In the genomic region with DNA sequence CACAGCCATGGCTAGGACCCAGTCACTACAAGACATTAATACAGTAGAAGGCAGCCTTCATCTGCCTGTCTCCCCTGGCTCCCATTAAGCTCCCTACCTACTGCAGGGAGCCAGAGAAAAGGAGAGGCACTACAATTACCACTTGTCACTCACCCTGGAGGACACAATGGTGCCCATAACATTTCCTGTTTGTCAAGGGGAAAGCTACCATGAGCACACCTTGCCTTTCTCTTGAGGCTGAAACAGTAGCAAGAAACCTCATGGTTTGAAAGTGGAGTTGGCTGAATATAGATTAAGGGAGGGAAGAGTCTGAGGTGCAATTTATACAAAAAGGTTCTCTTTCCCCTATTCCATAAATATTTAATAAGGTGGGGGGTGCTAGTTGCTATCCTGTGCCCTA, we compare ENCODE assay signal across 22 cellular contexts. TPM values are rescaled to one million over a fixed set of nuclear protein-coding genes. Genes with fewer than 3 reads are reported as not detected.
DNase-seq lines count a peak whose midpoint lies in the region; ATAC-seq and TF ChIP-seq lines count a peak whose summit lies in the region.
"Had no signal": no experiment of that assay in that cellular context is flagged by ENCODE, and none has a peak within 500 bp of the region (broad histone marks: within the 10 kb centered on the region; RNA-seq: fewer than 3 reads in every experiment).

No MANE protein-coding gene starts in this region.

- no peak overlapping the region for H2BK15ac ChIP-seq in mesendoderm (replicated peaks; ENCODE audit: low read depth)

- H4K5ac ChIP-seq in mesendoderm (ENCODE audit: low read length), result no peak overlapping the region

- no peak overlapping the region for H3K56ac ChIP-seq in mesendoderm (ENCODE audit: low read length)

- no peaks in the 10 kb centered on the region for H3K79me2 ChIP-seq in mesendoderm (ENCODE audit: control insufficient read depth, insufficient read depth, low read length)

- H3K36me3 Mint-ChIP-seq in naive thymus-derived CD4-positive, alpha-beta T cell, result peaks cover 4 to 70% (median 56%) of the 10 kb centered on the region in 5 donors

- no peak for TF ChIP-seq POLR2A in adrenal gland (IDR thresholded peaks at IDR 0.05)

- TF ChIP-seq CTCF in HEK293 (tag by site-specific recombination; IDR thresholded peaks at IDR 0.05) (no peak), adrenal gland (IDR thresholded peaks at IDR 0.05) (no peak)

- H3K27me3 Mint-ChIP-seq in naive thymus-derived CD4-positive, alpha-beta T cell, result no peaks in the 10 kb centered on the region

- CTCF ChIA-PET in HEK293 (lab: Yijun Ruan, JAX), result interaction anchor here (0.6 to 2.0 kb wide), 4 partner anchors 12 to 947 kb away, joined by 3 to 5 read pairs (median 4); no protein-coding TSS in a partner anchor
- CTCF ChIA-PET in naive thymus-derived CD4-positive, alpha-beta T cell (lab: Charles Lee), result interaction anchor here (0.5 to 1.1 kb wide), 3 partner anchors 35 to 75 kb away, joined by 3 to 6 read pairs (median 4); a partner anchor contains a TSS

- DNase-seq in NCI-H748 (lab: John Stamatoyannopoulos, UW; ENCODE audit: unreplicated experiment) (peak; percentile 10), NCI-H748 treated with DMSO at 0.1 percent for 48 hours (lab: John Stamatoyannopoulos, UW) (no peak), NCI-H510A treated with DMSO at 0.1 percent for 48 hours (lab: John Stamatoyannopoulos, UW) (peak; percentile 91), NCI-H82 (lab: John Stamatoyannopoulos, UW) (no peak), mesendoderm (no peak), adrenal gland (no peak)
- no peak for DNase-seq in naive thymus-derived CD4-positive, alpha-beta T cell
- DNase-seq: activated CD4-positive, CD25-positive, alpha-beta regulatory T cell; activated effector memory CD4-positive, alpha-beta T cell treated with Interleukin-2 at 50 U/mL for 16 hours; DMS79; effector memory CD4-positive, alpha-beta T cell; H9; NCI-H1436; NCI-H526 treated with DMSO at 0.1 percent for 48 hours; stimulated activated CD4-positive, alpha-beta T cell treated with anti-CD3 and anti-CD28 coated beads, Interleukin-12 subunit alpha, Interleukin-12 subunit beta, amount 100 ng/mL, for 4 hours; T-helper 9 cell; testis had no signal

- H2BK120ac ChIP-seq in mesendoderm (ENCODE audit: low read depth, low read length), result no peak overlapping the region

- no peak overlapping the region for H4K8ac ChIP-seq in mesendoderm (ENCODE audit: low read depth, low read length)

- no peak overlapping the region for H3K4ac ChIP-seq in mesendoderm (ENCODE audit: low read depth, low read length)

- H3K4me1 ChIP-seq in HEK293 (ENCODE audit: control insufficient read depth, insufficient read depth, low read length) (no peaks in the 10 kb centered on the region), mesendoderm (ENCODE audit: control insufficient read depth, low read depth, low read length) (no peaks in the 10 kb centered on the region), adrenal gland (replicated peaks in 1 of 2) (no peaks in the 10 kb centered on the region)
- peaks cover 8 to 25% of the 10 kb centered on the region in 2 donors for H3K4me1 ChIP-seq in naive thymus-derived CD4-positive, alpha-beta T cell (ENCODE audit: control insufficient read depth in 2 of 2, insufficient read depth in 2 of 2, low read length in 2 of 2)
- H3K4me1 ChIP-seq: right atrium auricular region, testis had no signal

- H3K9me3 Mint-ChIP-seq in naive thymus-derived CD4-positive, alpha-beta T cell, result no peaks in the 10 kb centered on the region
- H3K9me3 Mint-ChIP-seq: H9 had no signal

- H3K27ac ChIP-seq in HEK293 (ENCODE audit: extremely low read depth, low read depth, low read length) (no peak overlapping the region), mesendoderm (ENCODE audit: low read depth, low read length) (no peak overlapping the region), adrenal gland (no peak overlapping the region)
- H3K27ac ChIP-seq in naive thymus-derived CD4-positive, alpha-beta T cell (ENCODE audit: low read depth, low read length), result peak overlapping the region; percentile 11
- H3K27ac ChIP-seq: BLaER1 treated with 17β-estradiol and CSF1 and Interleukin-3, amounts not matched to agents 10 nM and 100 nM; right atrium auricular region; SK-N-MC; testis had no signal

- H3K4me3 ChIP-seq in HEK293 (ENCODE audit: low read depth, low read length), result no peak overlapping the region
- no peak overlapping the region for H3K4me3 ChIP-seq in naive thymus-derived CD4-positive, alpha-beta T cell (ENCODE audit: low read length)
- H3K4me3 ChIP-seq in mesendoderm (ENCODE audit: low read length), result no peak overlapping the region
- no peak overlapping the region for H3K4me3 ChIP-seq in adrenal gland
- H3K4me3 ChIP-seq: BLaER1 treated with 17β-estradiol and CSF1 and Interleukin-3, amounts not matched to agents 10 nM and 100 nM; right atrium auricular region; SK-N-MC; testis had no signal

- no peak overlapping the region for H3K4me2 ChIP-seq in mesendoderm (ENCODE audit: low read length)
- H3K4me2 ChIP-seq: BLaER1 treated with 17β-estradiol and CSF1 and Interleukin-3, amounts not matched to agents 10 nM and 100 nM had no signal

- peaks cover 20 to 78% of the 10 kb centered on the region in 2 experiments for H3K36me3 ChIP-seq in HEK293 (ENCODE audit: control insufficient read depth in 2 of 2, insufficient read depth in 1 of 2, low read length in 2 of 2)
- peaks cover 20 to 74% (median 37%) of the 10 kb centered on the region in 3 experiments for H3K36me3 ChIP-seq in naive thymus-derived CD4-positive, alpha-beta T cell (ENCODE audit: control insufficient read depth in 2 of 3, insufficient read depth in 3 of 3, low read length in 3 of 3)
- no peaks in the 10 kb centered on the region for H3K36me3 ChIP-seq in mesendoderm (ENCODE audit: control insufficient read depth, insufficient read depth, low read length)
- peaks cover 0 to 29% of the 10 kb centered on the region in 2 donors for H3K36me3 ChIP-seq in adrenal gland (replicated peaks in 1 of 2)

- H3K4me1 Mint-ChIP-seq in naive thymus-derived CD4-positive, alpha-beta T cell, result peaks cover 23 to 82% (median 66%) of the 10 kb centered on the region in 7 donors
- H3K4me1 Mint-ChIP-seq: H9 had no signal

- no peaks in the 10 kb centered on the region for H3K9me3 ChIP-seq in HEK293 (ENCODE audit: control insufficient read depth, insufficient read depth, low read depth, low read length)
- no peaks in the 10 kb centered on the region for H3K9me3 ChIP-seq in naive thymus-derived CD4-positive, alpha-beta T cell (ENCODE audit: control insufficient read depth in 2 of 3, low read length in 3 of 3)
- H3K9me3 ChIP-seq in adrenal gland (replicated peaks in 1 of 3), result no peaks in the 10 kb centered on the region
- H3K9me3 ChIP-seq: BLaER1 treated with 17β-estradiol and CSF1 and Interleukin-3, amounts not matched to agents 10 nM and 100 nM; right atrium auricular region; testis had no signal

- intact Hi-C loops in naive thymus-derived CD4-positive, alpha-beta T cell (cut with micrococcal nuclease), result no loop called here
- intact Hi-C loops in adrenal gland (cut with DNase I), result no loop called here

- no peak overlapping the region for H3K9ac ChIP-seq in mesendoderm (ENCODE audit: low read length)
- H3K9ac ChIP-seq: BLaER1 treated with 17β-estradiol and CSF1 and Interleukin-3, amounts not matched to agents 10 nM and 100 nM had no signal

- no peaks in the 10 kb centered on the region for H3K79me1 ChIP-seq in mesendoderm (ENCODE audit: low read length)

- POLR2A ChIA-PET in HEK293 (lab: Yijun Ruan, JAX), result no interaction called here
- POLR2A ChIA-PET in naive thymus-derived CD4-positive, alpha-beta T cell (lab: Charles Lee), result interaction anchor here (0.5 to 2.0 kb wide), 10 partner anchors 10 to 1825 kb away, joined by 3 to 9 read pairs (median 4); no protein-coding TSS in a partner anchor

- no peak overlapping the region for H3K23ac ChIP-seq in mesendoderm (ENCODE audit: low read length)

- no peak overlapping the region for H3K18ac ChIP-seq in mesendoderm (ENCODE audit: low read length)

- ATAC-seq in naive thymus-derived CD4-positive, alpha-beta T cell, result no peak
- ATAC-seq: Panc1 had no signal

- no peaks in the 10 kb centered on the region for H3K27me3 ChIP-seq in naive thymus-derived CD4-positive, alpha-beta T cell (ENCODE audit: control insufficient read depth in 2 of 2, insufficient read depth in 2 of 2, low read length in 2 of 2)
- H3K27me3 ChIP-seq in mesendoderm (ENCODE audit: insufficient read depth, low read length, poor library complexity) (no peaks in the 10 kb centered on the region), adrenal gland (no peaks in the 10 kb centered on the region)
- H3K27me3 ChIP-seq: BLaER1 treated with 17β-estradiol and CSF1 and Interleukin-3, amounts not matched to agents 10 nM and 100 nM; right atrium auricular region; testis had no signal

- H2BK5ac ChIP-seq in mesendoderm (ENCODE audit: low read length), result no peak overlapping the region

- peak overlapping the region in 3 of 10 donors; percentile 3 to 52 (median 14) for H3K4me3 Mint-ChIP-seq in naive thymus-derived CD4-positive, alpha-beta T cell
- H3K4me3 Mint-ChIP-seq: H9 had no signal

- peak overlapping the region in 7 of 9 donors; percentile 10 to 73 (median 61) for H3K27ac Mint-ChIP-seq in naive thymus-derived CD4-positive, alpha-beta T cell

- no peak overlapping the region for H2AK5ac ChIP-seq in mesendoderm (ENCODE audit: low read length)

TF ChIP-seq in HEK293, 187 proteins besides CTCF, POLR2A, EP300 and RAD21:
- TF ChIP-seq ZNF843 (tag by site-specific recombination; IDR thresholded peaks at IDR 0.05) (no peak), MEIS1 (CRISPR knock-in tag; IDR thresholded peaks at IDR 0.05; ENCODE audit: borderline replicate concordance) (0 out of 2 replicates have a peak, but pooled peaks have one; percentile 35)

RNA-seq across cellular contexts. Expression of a gene that starts 27.9 kb away (rescaled TPM):
- 100 to 1,000 TPM in 2 of 5 experiments, 10 to 100 TPM in 3; 68.5 to 193 (median 95.0) TPM for total RNA-seq in naive thymus-derived CD4-positive, alpha-beta T cell
- polyA plus RNA-seq in naive thymus-derived CD4-positive, alpha-beta T cell, result 100 to 1,000 TPM in 1 of 2 donors, 10 to 100 TPM in 1; 56.6 to 123 TPM
- polyA plus RNA-seq in mesendoderm (2013, experiment 1 of 2), result 12.1 TPM
- polyA plus RNA-seq in mesendoderm (2013, experiment 2 of 2), result 12.0 TPM
- total RNA-seq in adrenal gland, result 10 to 100 TPM in 6 of 8 donors, 1 to 10 TPM in 2; 7.4 to 21.3 (median 12.1) TPM
- polyA plus RNA-seq in adrenal gland, result 10 to 100 TPM; 13.9 to 17.8 (median 16.6) TPM

Comparison
In these comparisons a context has a peak if more than half of its experiments do, and no peak if none do; other contexts are left out.
1. DNase-seq: peak in NCI-H748 (single experiment) and NCI-H510A treated with DMSO at 0.1 percent for 48 hours (single experiment); none in NCI-H748 treated with DMSO at 0.1 percent for 48 hours (single experiment), naive thymus-derived CD4-positive, alpha-beta T cell (0 of 9), NCI-H82 (single experiment), mesendoderm (single experiment) and adrenal gland (0 of 7).